In genomic region chr16:25030420-25031131, GRCh38 we compare ENCODE assay signal across 9 cellular contexts. TPM values are rescaled to one million over a fixed set of nuclear protein-coding genes. Genes with fewer than 3 reads are reported as not detected.
A peak's percentile ranks its signal among the peaks of the same experiment; 100 is the strongest.
DNase-seq lines count a peak whose midpoint lies in the region; ATAC-seq lines count a peak whose summit lies in the region.
"Had no signal": no experiment of that assay in that cellular context is flagged by ENCODE, and none has a peak within 500 bp of the region (broad histone marks: within the 10 kb centered on the region; RNA-seq: fewer than 3 reads in every experiment).

No MANE protein-coding gene starts in this region.

- intact Hi-C loops in posterior vena cava (cut with DNase I): no loop called here

- peaks cover 3% of the 10 kb centered on the region for H3K27me3 ChIP-seq in neuron (ENCODE audit: insufficient read depth, low read length)
- H3K27me3 ChIP-seq: SJSA1 had no signal

- peaks cover 14% of the 10 kb centered on the region for H3K4me1 ChIP-seq in neuron (ENCODE audit: insufficient read depth, low read length)

- peaks cover 2% of the 10 kb centered on the region for H3K27me3 Mint-ChIP-seq in activated naive CD8-positive, alpha-beta T cell treated with anti-CD3 and anti-CD28 coated beads, Interleukin-2, amount 50 U/mL, for 24 hours

- peaks cover 55% of the 10 kb centered on the region for H3K4me1 Mint-ChIP-seq in activated naive CD8-positive, alpha-beta T cell treated with anti-CD3 and anti-CD28 coated beads, Interleukin-2, amount 50 U/mL, for 24 hours

- H3K9me3 Mint-ChIP-seq in activated naive CD8-positive, alpha-beta T cell treated with anti-CD3 and anti-CD28 coated beads, Interleukin-2, amount 50 U/mL, for 24 hours: peaks cover 3% of the 10 kb centered on the region

- peak overlapping the region; percentile 97 for H2AFZ ChIP-seq in neuron (ENCODE audit: low read depth, low read length)

- peak overlapping the region; percentile 98 for H3K27ac Mint-ChIP-seq in activated naive CD8-positive, alpha-beta T cell treated with anti-CD3 and anti-CD28 coated beads, Interleukin-2, amount 50 U/mL, for 24 hours

- no peak overlapping the region for H3K4me3 ChIP-seq in neuron (ENCODE audit: low read length)

- no peak for DNase-seq in activated naive CD8-positive, alpha-beta T cell treated with anti-CD3 and anti-CD28 coated beads, Interleukin-2, amount 50 U/mL, for 24 hours
- no peak for DNase-seq in germinal center (ENCODE audit: low spot score)
- DNase-seq in posterior vena cava (ENCODE audit: low spot score): no peak

- H3K36me3 ChIP-seq in neuron (ENCODE audit: insufficient read depth, low read length): no peaks in the 10 kb centered on the region
- H3K36me3 ChIP-seq: SJSA1 had no signal

- ATAC-seq in GM18517 (IDR thresholded peaks at IDR 0.05; ENCODE audit: unreplicated experiment): peak; percentile 30
- ATAC-seq in HG02981 (IDR thresholded peaks at IDR 0.05; ENCODE audit: unreplicated experiment): peak; percentile 3
- no peak for ATAC-seq in activated naive CD8-positive, alpha-beta T cell treated with anti-CD3 and anti-CD28 coated beads, Interleukin-2, amount 50 U/mL, for 24 hours
- no peak for ATAC-seq in GM18861 (IDR thresholded peaks at IDR 0.05; ENCODE audit: unreplicated experiment)
- no peak for ATAC-seq in GM18519 (IDR thresholded peaks at IDR 0.05; ENCODE audit: low FRiP score, unreplicated experiment)

- peak overlapping the region; percentile 92 for H3K4me3 Mint-ChIP-seq in activated naive CD8-positive, alpha-beta T cell treated with anti-CD3 and anti-CD28 coated beads, Interleukin-2, amount 50 U/mL, for 24 hours

- no peaks in the 10 kb centered on the region for H3K36me3 Mint-ChIP-seq in activated naive CD8-positive, alpha-beta T cell treated with anti-CD3 and anti-CD28 coated beads, Interleukin-2, amount 50 U/mL, for 24 hours (ENCODE audit: low read depth)

- no peaks in the 10 kb centered on the region for H3K9me3 ChIP-seq in neuron (ENCODE audit: low read length)
- H3K9me3 ChIP-seq: SJSA1 had no signal

RNA-seq across cellular contexts. Expression of gene ARHGAP17, which starts 15.4 kb away (rescaled TPM):
- 10 to 100 TPM; 71.1 to 81.2 TPM for total RNA-seq in posterior vena cava

Comparison
In these comparisons a context has a peak if more than half of its experiments do, and no peak if none do; other contexts are left out.
1. ATAC-seq: peak in GM18517 (single experiment) and HG02981 (single experiment); none in activated naive CD8-positive, alpha-beta T cell treated with anti-CD3 and anti-CD28 coated beads, Interleukin-2, amount 50 U/mL, for 24 hours (single experiment), GM18861 (single experiment) and GM18519 (single experiment).